In the genomic region with DNA sequence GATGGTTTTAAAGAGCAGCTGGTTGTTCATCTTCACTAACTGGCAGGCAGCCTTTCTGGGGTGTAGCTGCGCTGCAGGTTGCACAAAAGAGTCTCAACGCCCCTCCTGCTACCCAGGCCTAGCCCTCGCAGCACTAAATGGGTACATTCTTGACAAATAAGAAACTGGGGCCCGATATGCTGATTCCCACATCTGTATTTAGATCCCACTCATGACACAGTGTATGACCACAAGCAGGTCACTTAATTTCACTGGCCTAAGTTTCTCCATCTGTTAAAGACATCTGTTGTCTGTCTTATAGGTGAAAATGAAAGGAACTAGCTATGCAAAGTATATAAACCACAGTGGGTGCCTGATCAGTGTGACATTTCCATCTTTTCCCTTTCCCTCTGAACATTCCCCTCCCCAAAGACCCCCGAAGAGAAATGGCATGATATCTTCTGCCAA, we compare ENCODE assay signal across 9 cellular contexts.
DNase-seq lines count a peak whose midpoint lies in the region; ATAC-seq and TF ChIP-seq lines count a peak whose summit lies in the region.
"Had no signal": no experiment of that assay in that cellular context is flagged by ENCODE, and none has a peak within 500 bp of the region (broad histone marks: within the 10 kb centered on the region; RNA-seq: fewer than 3 reads in every experiment).

No MANE protein-coding gene starts in this region.

- no peaks in the 10 kb centered on the region for H3K27me3 ChIP-seq in BLaER1 treated with 17β-estradiol and CSF1 and Interleukin-3, amounts not matched to agents 10 nM and 100 nM
- no peaks in the 10 kb centered on the region for H3K27me3 ChIP-seq in brain microvascular endothelial cell (replicated peaks)

- peak overlapping the region in 8 of 11 experiments; percentile 14 to 53 (median 24); a peak in 10 of 22 replicates for H3K4me2 ChIP-seq in BLaER1 treated with 17β-estradiol and CSF1 and Interleukin-3, amounts not matched to agents 10 nM and 100 nM

- peak overlapping the region in 1 of 11 experiments; percentile 0; a peak in 2 of 22 replicates for H3K27ac ChIP-seq in BLaER1 treated with 17β-estradiol and CSF1 and Interleukin-3, amounts not matched to agents 10 nM and 100 nM
- peak overlapping the region; percentile 33 for H3K27ac ChIP-seq in brain microvascular endothelial cell

- TF ChIP-seq CTCF in brain microvascular endothelial cell (IDR thresholded peaks at IDR 0.05; ENCODE audit: low read depth, low read length, missing control alignments), result no peak

- H3K9me3 Mint-ChIP-seq in activated T-helper 17 cell treated with anti-CD3 and anti-CD28 coated beads, Interleukin-2, amount 50 U/mL, for 72 hours, result peaks cover 11% of the 10 kb centered on the region

- no peaks in the 10 kb centered on the region for H3K4me1 Mint-ChIP-seq in activated T-helper 17 cell treated with anti-CD3 and anti-CD28 coated beads, Interleukin-2, amount 50 U/mL, for 72 hours

- H3K27me3 Mint-ChIP-seq in activated T-helper 17 cell treated with anti-CD3 and anti-CD28 coated beads, Interleukin-2, amount 50 U/mL, for 72 hours, result no peaks in the 10 kb centered on the region

- DNase-seq in brain microvascular endothelial cell (no peak), KBM-7 (no peak), hypothalamus (lab: John Stamatoyannopoulos, UW) (no peak), NCI-H2029 treated with DMSO at 0.1 percent for 48 hours (lab: John Stamatoyannopoulos, UW) (no peak)
- DNase-seq: mucosa of descending colon had no signal

- H4K20me1 ChIP-seq in BLaER1 treated with 17β-estradiol and CSF1 and Interleukin-3, amounts not matched to agents 10 nM and 100 nM, result no peaks in the 10 kb centered on the region

- ATAC-seq in GM19455 (IDR thresholded peaks at IDR 0.05; ENCODE audit: unreplicated experiment), result peak; percentile 70
- peak; percentile 84 for ATAC-seq in HG03060 (IDR thresholded peaks at IDR 0.05; ENCODE audit: low read depth, unreplicated experiment)
- ATAC-seq in activated T-helper 17 cell treated with anti-CD3 and anti-CD28 coated beads, Interleukin-2, amount 50 U/mL, for 72 hours (replicated peaks), result no peak
- ATAC-seq: mucosa of descending colon had no signal

- peaks cover 23 to 98% (median 65%) of the 10 kb centered on the region in 11 experiments for H3K36me3 ChIP-seq in BLaER1 treated with 17β-estradiol and CSF1 and Interleukin-3, amounts not matched to agents 10 nM and 100 nM
- H3K36me3 ChIP-seq in brain microvascular endothelial cell (replicated peaks), result peaks cover 49% of the 10 kb centered on the region

- H3K27ac Mint-ChIP-seq in activated T-helper 17 cell treated with anti-CD3 and anti-CD28 coated beads, Interleukin-2, amount 50 U/mL, for 72 hours, result no peak overlapping the region

- H3K4me3 Mint-ChIP-seq in activated T-helper 17 cell treated with anti-CD3 and anti-CD28 coated beads, Interleukin-2, amount 50 U/mL, for 72 hours, result no peak overlapping the region

- peaks cover 32 to 49% (median 40%) of the 10 kb centered on the region in 10 experiments for H3K4me1 ChIP-seq in BLaER1 treated with 17β-estradiol and CSF1 and Interleukin-3, amounts not matched to agents 10 nM and 100 nM

- H3K4me3 ChIP-seq in BLaER1 treated with 17β-estradiol and CSF1 and Interleukin-3, amounts not matched to agents 10 nM and 100 nM, result no peak overlapping the region
- H3K4me3 ChIP-seq in brain microvascular endothelial cell (ENCODE audit: low read depth, low read length), result no peak overlapping the region
- H3K4me3 ChIP-seq: mucosa of descending colon had no signal

- no peak overlapping the region for H3K9ac ChIP-seq in BLaER1 treated with 17β-estradiol and CSF1 and Interleukin-3, amounts not matched to agents 10 nM and 100 nM

- H3K9me3 ChIP-seq in BLaER1 treated with 17β-estradiol and CSF1 and Interleukin-3, amounts not matched to agents 10 nM and 100 nM (replicated peaks in 1 of 11), result peaks cover 16 to 57% (median 28%) of the 10 kb centered on the region in 11 experiments

- in situ Hi-C loops in brain microvascular endothelial cell (cut with HindIII; ENCODE audit: low pct_ligation_motif_present, low sequenced_read_pairs), result no loop called here
- in situ Hi-C loops in KBM-7 (cut with MboI; ENCODE audit: low pct_unique_long_range_greater_than_20kb, low sequenced_read_pairs), result no loop called here

- no peaks in the 10 kb centered on the region for H3K36me3 Mint-ChIP-seq in activated T-helper 17 cell treated with anti-CD3 and anti-CD28 coated beads, Interleukin-2, amount 50 U/mL, for 72 hours (ENCODE audit: low read depth)
